In genomic region chr2:190867832-190868231, GRCh38 we compare ENCODE assay signal across 2 cellular contexts.
TF ChIP-seq lines count a peak whose summit lies in the region.

No MANE protein-coding gene starts in this region.

TF ChIP-seq in A549, 52 proteins besides CTCF, POLR2A, EP300 and RAD21:
- TF ChIP-seq HOXB13 (CRISPR knock-in tag; IDR thresholded peaks at IDR 0.05; ENCODE audit: low read depth) (no peak), HOXB5 (CRISPR knock-in tag; IDR thresholded peaks at IDR 0.05) (no peak), NPAS2 (CRISPR knock-in tag; IDR thresholded peaks at IDR 0.05; ENCODE audit: borderline replicate concordance) (no peak), CEBPB (IDR thresholded peaks at IDR 0.05) (no peak), FOXS1 (CRISPR knock-in tag; IDR thresholded peaks at IDR 0.05) (no peak), ZC3H11A (IDR thresholded peaks at IDR 0.05) (no peak), SMC3 (IDR thresholded peaks at IDR 0.05) (no peak)
- TF ChIP-seq, protein P1, sequence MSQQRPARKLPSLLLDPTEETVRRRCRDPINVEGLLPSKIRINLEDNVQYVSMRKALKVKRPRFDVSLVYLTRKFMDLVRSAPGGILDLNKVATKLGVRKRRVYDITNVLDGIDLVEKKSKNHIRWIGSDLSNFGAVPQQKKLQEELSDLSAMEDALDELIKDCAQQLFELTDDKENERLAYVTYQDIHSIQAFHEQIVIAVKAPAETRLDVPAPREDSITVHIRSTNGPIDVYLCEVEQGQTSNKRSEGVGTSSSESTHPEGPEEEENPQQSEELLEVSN (IDR thresholded peaks at IDR 0.05; ENCODE audit: borderline replicate concordance, low read depth), result no peak

TF ChIP-seq in IMR-90, 13 proteins besides CTCF, POLR2A, EP300 and RAD21:
- TF ChIP-seq MXI1 (IDR thresholded peaks at IDR 0.05; ENCODE audit: borderline replicate concordance, low read depth, low read length) (no peak), CEBPB (IDR thresholded peaks at IDR 0.05; ENCODE audit: low read depth, low read length) (no peak), BHLHE40 (IDR thresholded peaks at IDR 0.05; ENCODE audit: low read depth, low read length) (no peak), CHD1 (IDR thresholded peaks at IDR 0.05; ENCODE audit: low read depth, low read length) (no peak), MAZ (IDR thresholded peaks at IDR 0.05; ENCODE audit: borderline replicate concordance, low read depth, low read length) (no peak), SMC3 (IDR thresholded peaks at IDR 0.05; ENCODE audit: low read depth, low read length) (no peak), MAFK (IDR thresholded peaks at IDR 0.05; ENCODE audit: low read depth, low read length) (no peak), USF2 (IDR thresholded peaks at IDR 0.05; ENCODE audit: low read depth, low read length) (no peak), FOS (IDR thresholded peaks at IDR 0.05; ENCODE audit: low read depth, low read length) (no peak), NFE2L2 (IDR thresholded peaks at IDR 0.05; ENCODE audit: low read depth, low read length) (no peak), RFX5 (IDR thresholded peaks at IDR 0.05; ENCODE audit: low read depth, low read length) (no peak)
